8 cellular contexts compared by ENCODE assay signal in the genomic region with DNA sequence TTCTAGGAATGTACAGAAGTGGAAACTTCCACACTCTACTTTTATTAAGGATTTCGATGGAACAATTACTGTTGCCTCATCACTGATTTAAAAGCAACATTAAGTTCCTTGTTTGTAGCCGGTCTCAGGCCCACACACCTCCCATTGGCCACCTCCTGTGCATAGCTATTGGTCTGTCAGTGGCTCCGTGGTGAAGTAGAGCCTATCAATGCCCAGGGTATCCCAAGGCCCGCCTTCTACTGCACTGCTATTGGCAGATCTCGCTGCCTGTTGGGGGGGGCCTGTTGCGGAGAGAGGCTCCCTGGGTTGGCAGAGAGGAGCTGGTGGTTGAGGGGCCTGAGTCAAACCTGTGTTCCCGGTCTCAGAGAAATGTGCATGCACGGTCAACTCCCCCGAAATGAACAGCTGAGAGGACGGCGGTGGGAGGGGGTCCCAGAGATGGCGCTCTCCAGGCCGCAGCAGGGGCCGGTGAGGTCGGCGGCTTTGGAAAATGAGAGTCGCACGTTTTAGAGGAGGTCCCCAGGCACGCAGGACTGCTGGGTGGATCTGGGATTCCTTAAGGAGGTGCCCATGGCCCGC. TPM values are rescaled to one million over a fixed set of nuclear protein-coding genes. Genes with fewer than 3 reads are reported as not detected.
DNase-seq lines count a peak whose midpoint lies in the region; ATAC-seq and TF ChIP-seq lines count a peak whose summit lies in the region.

No MANE protein-coding gene starts in this region.

- intact Hi-C loops in testis (cut with DNase I; ENCODE audit: low total_unique reads) = no loop called here

- peaks cover 4% of the 10 kb centered on the region for H3K79me2 ChIP-seq in osteoblast (ENCODE audit: insufficient read depth, low read length)

- H3K27me3 ChIP-seq in osteoblast (ENCODE audit: insufficient read depth, low read length) (no peaks in the 10 kb centered on the region), testis (no peaks in the 10 kb centered on the region)

- H3K36me3 ChIP-seq in osteoblast (ENCODE audit: insufficient read depth, low read length) (no peaks in the 10 kb centered on the region), testis (ENCODE audit: low read depth, missing control alignments) (no peaks in the 10 kb centered on the region)

- H3K9me3 ChIP-seq in osteoblast (ENCODE audit: low read depth, low read length) = no peaks in the 10 kb centered on the region
- H3K9me3 ChIP-seq in testis = no peaks in the 10 kb centered on the region

- H3K27ac Mint-ChIP-seq in IgD-negative memory B cell = peak overlapping the region; percentile 71 to 97 (median 84)
- H3K27ac Mint-ChIP-seq in activated naive CD8-positive, alpha-beta T cell = peak overlapping the region; percentile 94

- ATAC-seq in GM21529 (IDR thresholded peaks at IDR 0.05; ENCODE audit: unreplicated experiment) = peak; percentile 90

- H3K27ac ChIP-seq in osteoblast (ENCODE audit: low read depth, low read length) (peak overlapping the region; percentile 62), testis (peak overlapping the region; percentile 84 to 87)

- H3K4me2 ChIP-seq in osteoblast (ENCODE audit: insufficient read depth, low read length) = peak overlapping the region; percentile 75

- DNase-seq in DMS153 treated with DMSO at 0.1 percent for 48 hours (lab: John Stamatoyannopoulos, UW; ENCODE audit: unreplicated experiment) (peak; percentile 68), SHP77 treated with DMSO at 0.1 percent for 48 hours (lab: John Stamatoyannopoulos, UW) (peak; percentile 71), glomerular visceral epithelial cell (ENCODE audit: extremely low spot score) (peak; percentile 89), osteoblast (ENCODE audit: insufficient read length, low spot score, missing footprints) (peak; percentile 94), testis (peak; percentile 95)

- no peaks in the 10 kb centered on the region for H3K9me3 Mint-ChIP-seq in IgD-negative memory B cell
- H3K9me3 Mint-ChIP-seq in activated naive CD8-positive, alpha-beta T cell (ENCODE audit: low read depth) = no peaks in the 10 kb centered on the region

- TF ChIP-seq CTCF in osteoblast (IDR thresholded peaks at IDR 0.05; ENCODE audit: extremely low read depth, low read depth, low read length) (no peak), testis (IDR thresholded peaks at IDR 0.05) (no peak)

- H3K4me3 ChIP-seq in osteoblast (ENCODE audit: insufficient read depth, low read length) (peak overlapping the region; percentile 69), testis (peak overlapping the region; percentile 43 to 61)

- peak overlapping the region; percentile 83 to 95 (median 92) for H3K4me3 Mint-ChIP-seq in IgD-negative memory B cell
- peak overlapping the region; percentile 90 for H3K4me3 Mint-ChIP-seq in activated naive CD8-positive, alpha-beta T cell

- WGBS in testis, 2 donors = 0 to 1% methylated on average over 5 to 18 of the region's 20 CpGs

- H3K27me3 Mint-ChIP-seq in IgD-negative memory B cell = no peaks in the 10 kb centered on the region
- H3K27me3 Mint-ChIP-seq in activated naive CD8-positive, alpha-beta T cell = no peaks in the 10 kb centered on the region

- H3K4me1 ChIP-seq in osteoblast (ENCODE audit: insufficient read depth, low read length) (peaks cover 4% of the 10 kb centered on the region), testis (no peaks in the 10 kb centered on the region)

- H3K4me1 Mint-ChIP-seq in IgD-negative memory B cell = peaks cover 8 to 17% (median 11%) of the 10 kb centered on the region in 3 donors
- H3K4me1 Mint-ChIP-seq in activated naive CD8-positive, alpha-beta T cell (ENCODE audit: low read depth) = peaks cover 25% of the 10 kb centered on the region

- H3K36me3 Mint-ChIP-seq in IgD-negative memory B cell = no peaks in the 10 kb centered on the region
- no peaks in the 10 kb centered on the region for H3K36me3 Mint-ChIP-seq in activated naive CD8-positive, alpha-beta T cell

- TF ChIP-seq POLR2A in testis (IDR thresholded peaks at IDR 0.05) = no peak

- no peaks in the 10 kb centered on the region for H4K20me1 ChIP-seq in osteoblast (ENCODE audit: insufficient read depth, low read length)

- peak overlapping the region; percentile 78 for H2AFZ ChIP-seq in osteoblast (ENCODE audit: low read length)

RNA-seq across cellular contexts. Expression of a gene that starts 4.9 kb away (rescaled TPM):
- polyA plus RNA-seq in IgD-negative memory B cell = 93.7 TPM
- 18.9 and 21.0 TPM in 2 replicates for total RNA-seq in osteoblast
- 10 to 100 TPM; 29.8 to 44.3 TPM for total RNA-seq in testis
- polyA plus RNA-seq in testis (ENCODE audit: insufficient read depth, low read depth, low replicate concordance) = 34.4 TPM

RNA-seq across cellular contexts. Expression of a gene that starts 26.1 kb away (rescaled TPM):
- polyA plus RNA-seq in IgD-negative memory B cell = 22.8 TPM
- total RNA-seq in osteoblast = 904 and 922 TPM in 2 replicates
- 100 to 1,000 TPM; 535 to 995 TPM for total RNA-seq in testis
- polyA plus RNA-seq in testis (ENCODE audit: insufficient read depth, low read depth, low replicate concordance) = 708 TPM

Comparison
In these comparisons a context has a peak if more than half of its experiments do, and no peak if none do; other contexts are left out.
1. Peak in every context shown above with its lines: DNase-seq, ATAC-seq, H3K4me3 ChIP-seq and H3K27ac ChIP-seq.